ENCODE assay signal across 1 cellular context in the genomic region with DNA sequence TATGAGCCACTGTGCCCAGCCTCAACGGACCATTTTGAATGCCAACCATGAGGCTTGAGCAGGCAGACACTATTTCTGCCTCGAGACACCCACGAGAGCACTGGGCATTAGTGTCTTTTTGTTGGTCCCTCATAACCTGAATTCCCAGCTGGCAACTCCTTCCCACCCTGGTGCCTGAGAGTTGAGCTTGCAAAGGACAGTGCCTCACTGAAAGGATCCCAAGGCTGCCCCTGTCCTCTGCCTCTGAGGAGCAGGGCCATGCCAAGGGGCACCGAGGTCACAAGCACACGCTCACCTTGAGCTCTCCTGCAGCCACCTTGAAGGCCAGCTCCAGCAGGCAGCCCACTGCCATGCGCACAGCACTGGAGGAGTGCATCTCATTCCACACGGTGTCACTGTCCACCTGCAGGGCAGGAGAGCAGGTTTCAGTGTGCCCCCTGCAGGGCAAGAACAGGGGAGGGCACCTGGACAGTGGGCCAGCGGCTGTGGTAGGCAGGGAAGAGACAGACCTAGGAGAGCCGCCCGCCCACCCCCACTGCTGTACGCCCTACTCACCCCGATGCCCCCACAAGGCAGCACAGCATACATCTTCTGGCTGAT.
A peak's percentile ranks its signal among the peaks of the same experiment; 100 is the strongest.
TF ChIP-seq lines count a peak whose summit lies in the region.

No MANE protein-coding gene starts in this region.

TF ChIP-seq in HepG2, 621 proteins besides CTCF, POLR2A, EP300 and RAD21 (continued from another document and continues in another):
- no peak for TF ChIP-seq TP53 (CRISPR knock-in tag; conservative IDR thresholded peaks at IDR 0.05)
- TF ChIP-seq, protein P1, sequence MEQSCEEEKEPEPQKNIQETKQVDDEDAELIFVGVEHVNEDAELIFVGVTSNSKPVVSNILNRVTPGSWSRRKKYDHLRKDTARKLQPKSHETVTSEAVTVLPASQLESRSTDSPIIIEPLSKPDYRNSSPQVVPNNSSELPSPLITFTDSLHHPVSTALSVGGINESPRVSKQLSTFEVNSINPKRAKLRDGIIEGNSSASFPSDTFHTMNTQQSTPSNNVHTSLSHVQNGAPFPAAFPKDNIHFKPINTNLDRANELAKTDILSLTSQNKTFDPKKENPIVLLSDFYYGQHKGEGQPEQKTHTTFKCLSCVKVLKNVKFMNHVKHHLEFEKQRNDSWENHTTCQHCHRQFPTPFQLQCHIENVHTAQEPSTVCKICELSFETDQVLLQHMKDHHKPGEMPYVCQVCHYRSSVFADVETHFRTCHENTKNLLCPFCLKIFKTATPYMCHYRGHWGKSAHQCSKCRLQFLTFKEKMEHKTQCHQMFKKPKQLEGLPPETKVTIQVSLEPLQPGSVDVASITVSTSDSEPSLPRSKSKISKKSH (CRISPR knock-in tag; IDR thresholded peaks at IDR 0.05; ENCODE audit: borderline replicate concordance), result no peak
- TF ChIP-seq TCF7L2 (IDR thresholded peaks at IDR 0.05; ENCODE audit: low read depth, low read length), result no peak
- TF ChIP-seq YEATS2 (CRISPR knock-in tag; IDR thresholded peaks at IDR 0.05; ENCODE audit: borderline replicate concordance), result no peak; the same call in 1 of the 2 replicates
- TF ChIP-seq U2AF1 (optimal IDR thresholded peaks at IDR 0.05; ENCODE audit: low read depth, low read length), result no peak
- no peak for TF ChIP-seq ARNTL (CRISPR knock-in tag; IDR thresholded peaks at IDR 0.05)
- TF ChIP-seq FOSL1 (CRISPR knock-in tag; IDR thresholded peaks at IDR 0.05; ENCODE audit: borderline replicate concordance), result no peak
- no peak for TF ChIP-seq PBX3 (CRISPR knock-in tag; IDR thresholded peaks at IDR 0.05; ENCODE audit: borderline replicate concordance)
- TF ChIP-seq MLXIP (CRISPR knock-in tag; IDR thresholded peaks at IDR 0.05; ENCODE audit: borderline replicate concordance), result no peak
- TF ChIP-seq ZNF772 (CRISPR knock-in tag; IDR thresholded peaks at IDR 0.05), result no peak
- TF ChIP-seq ZNF451 (CRISPR knock-in tag; IDR thresholded peaks at IDR 0.05), result no peak
- no peak for TF ChIP-seq HNF4A (CRISPR knock-in tag; IDR thresholded peaks at IDR 0.05)
- no peak for TF ChIP-seq ZNF773 (CRISPR knock-in tag; IDR thresholded peaks at IDR 0.05; ENCODE audit: borderline replicate concordance)
- no peak for TF ChIP-seq RCOR2 (CRISPR knock-in tag; IDR thresholded peaks at IDR 0.05)
- peak; percentile 83 for TF ChIP-seq XRCC5 (optimal IDR thresholded peaks at IDR 0.05; ENCODE audit: low read length)
- no peak for TF ChIP-seq ZNF510 (CRISPR knock-in tag; IDR thresholded peaks at IDR 0.05; ENCODE audit: low read depth)
- TF ChIP-seq STAT5B (CRISPR knock-in tag; IDR thresholded peaks at IDR 0.05), result no peak
- no peak for TF ChIP-seq NONO (IDR thresholded peaks at IDR 0.05)
- TF ChIP-seq NONO (CRISPR knock-in tag; conservative IDR thresholded peaks at IDR 0.05), result peak; percentile 81
- no peak for TF ChIP-seq YEATS4 (CRISPR knock-in tag; IDR thresholded peaks at IDR 0.05; ENCODE audit: borderline replicate concordance)
- no peak for TF ChIP-seq EEA1 (CRISPR knock-in tag; IDR thresholded peaks at IDR 0.05; ENCODE audit: borderline replicate concordance)
- no peak for TF ChIP-seq ZFP1 (CRISPR knock-in tag; IDR thresholded peaks at IDR 0.05)
- no peak for TF ChIP-seq BCL6 (CRISPR knock-in tag; IDR thresholded peaks at IDR 0.05)
- TF ChIP-seq, protein P2, sequence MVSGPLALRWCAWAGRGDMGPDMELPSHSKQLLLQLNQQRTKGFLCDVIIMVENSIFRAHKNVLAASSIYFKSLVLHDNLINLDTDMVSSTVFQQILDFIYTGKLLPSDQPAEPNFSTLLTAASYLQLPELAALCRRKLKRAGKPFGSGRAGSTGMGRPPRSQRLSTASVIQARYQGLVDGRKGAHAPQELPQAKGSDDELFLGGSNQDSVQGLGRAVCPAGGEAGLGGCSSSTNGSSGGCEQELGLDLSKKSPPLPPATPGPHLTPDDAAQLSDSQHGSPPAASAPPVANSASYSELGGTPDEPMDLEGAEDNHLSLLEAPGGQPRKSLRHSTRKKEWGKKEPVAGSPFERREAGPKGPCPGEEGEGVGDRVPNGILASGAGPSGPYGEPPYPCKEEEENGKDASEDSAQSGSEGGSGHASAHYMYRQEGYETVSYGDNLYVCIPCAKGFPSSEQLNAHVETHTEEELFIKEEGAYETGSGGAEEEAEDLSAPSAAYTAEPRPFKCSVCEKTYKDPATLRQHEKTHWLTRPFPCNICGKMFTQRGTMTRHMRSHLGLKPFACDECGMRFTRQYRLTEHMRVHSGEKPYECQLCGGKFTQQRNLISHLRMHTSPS (CRISPR knock-in tag; IDR thresholded peaks at IDR 0.05; ENCODE audit: low read depth), result peak; percentile 78; the same call in 1 of the 2 replicates
- TF ChIP-seq MTF1 (CRISPR knock-in tag; IDR thresholded peaks at IDR 0.05), result no peak
- TF ChIP-seq HOMEZ (CRISPR knock-in tag; IDR thresholded peaks at IDR 0.05; ENCODE audit: low read depth), result no peak
- TF ChIP-seq, protein P3, sequence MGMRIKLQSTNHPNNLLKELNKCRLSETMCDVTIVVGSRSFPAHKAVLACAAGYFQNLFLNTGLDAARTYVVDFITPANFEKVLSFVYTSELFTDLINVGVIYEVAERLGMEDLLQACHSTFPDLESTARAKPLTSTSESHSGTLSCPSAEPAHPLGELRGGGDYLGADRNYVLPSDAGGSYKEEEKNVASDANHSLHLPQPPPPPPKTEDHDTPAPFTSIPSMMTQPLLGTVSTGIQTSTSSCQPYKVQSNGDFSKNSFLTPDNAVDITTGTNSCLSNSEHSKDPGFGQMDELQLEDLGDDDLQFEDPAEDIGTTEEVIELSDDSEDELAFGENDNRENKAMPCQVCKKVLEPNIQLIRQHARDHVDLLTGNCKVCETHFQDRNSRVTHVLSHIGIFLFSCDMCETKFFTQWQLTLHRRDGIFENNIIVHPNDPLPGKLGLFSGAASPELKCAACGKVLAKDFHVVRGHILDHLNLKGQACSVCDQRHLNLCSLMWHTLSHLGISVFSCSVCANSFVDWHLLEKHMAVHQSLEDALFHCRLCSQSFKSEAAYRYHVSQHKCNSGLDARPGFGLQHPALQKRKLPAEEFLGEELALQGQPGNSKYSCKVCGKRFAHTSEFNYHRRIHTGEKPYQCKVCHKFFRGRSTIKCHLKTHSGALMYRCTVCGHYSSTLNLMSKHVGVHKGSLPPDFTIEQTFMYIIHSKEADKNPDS (CRISPR knock-in tag; IDR thresholded peaks at IDR 0.05), result no peak
- no peak for TF ChIP-seq TERF1 (CRISPR knock-in tag; IDR thresholded peaks at IDR 0.05)
- TF ChIP-seq, protein P4, sequence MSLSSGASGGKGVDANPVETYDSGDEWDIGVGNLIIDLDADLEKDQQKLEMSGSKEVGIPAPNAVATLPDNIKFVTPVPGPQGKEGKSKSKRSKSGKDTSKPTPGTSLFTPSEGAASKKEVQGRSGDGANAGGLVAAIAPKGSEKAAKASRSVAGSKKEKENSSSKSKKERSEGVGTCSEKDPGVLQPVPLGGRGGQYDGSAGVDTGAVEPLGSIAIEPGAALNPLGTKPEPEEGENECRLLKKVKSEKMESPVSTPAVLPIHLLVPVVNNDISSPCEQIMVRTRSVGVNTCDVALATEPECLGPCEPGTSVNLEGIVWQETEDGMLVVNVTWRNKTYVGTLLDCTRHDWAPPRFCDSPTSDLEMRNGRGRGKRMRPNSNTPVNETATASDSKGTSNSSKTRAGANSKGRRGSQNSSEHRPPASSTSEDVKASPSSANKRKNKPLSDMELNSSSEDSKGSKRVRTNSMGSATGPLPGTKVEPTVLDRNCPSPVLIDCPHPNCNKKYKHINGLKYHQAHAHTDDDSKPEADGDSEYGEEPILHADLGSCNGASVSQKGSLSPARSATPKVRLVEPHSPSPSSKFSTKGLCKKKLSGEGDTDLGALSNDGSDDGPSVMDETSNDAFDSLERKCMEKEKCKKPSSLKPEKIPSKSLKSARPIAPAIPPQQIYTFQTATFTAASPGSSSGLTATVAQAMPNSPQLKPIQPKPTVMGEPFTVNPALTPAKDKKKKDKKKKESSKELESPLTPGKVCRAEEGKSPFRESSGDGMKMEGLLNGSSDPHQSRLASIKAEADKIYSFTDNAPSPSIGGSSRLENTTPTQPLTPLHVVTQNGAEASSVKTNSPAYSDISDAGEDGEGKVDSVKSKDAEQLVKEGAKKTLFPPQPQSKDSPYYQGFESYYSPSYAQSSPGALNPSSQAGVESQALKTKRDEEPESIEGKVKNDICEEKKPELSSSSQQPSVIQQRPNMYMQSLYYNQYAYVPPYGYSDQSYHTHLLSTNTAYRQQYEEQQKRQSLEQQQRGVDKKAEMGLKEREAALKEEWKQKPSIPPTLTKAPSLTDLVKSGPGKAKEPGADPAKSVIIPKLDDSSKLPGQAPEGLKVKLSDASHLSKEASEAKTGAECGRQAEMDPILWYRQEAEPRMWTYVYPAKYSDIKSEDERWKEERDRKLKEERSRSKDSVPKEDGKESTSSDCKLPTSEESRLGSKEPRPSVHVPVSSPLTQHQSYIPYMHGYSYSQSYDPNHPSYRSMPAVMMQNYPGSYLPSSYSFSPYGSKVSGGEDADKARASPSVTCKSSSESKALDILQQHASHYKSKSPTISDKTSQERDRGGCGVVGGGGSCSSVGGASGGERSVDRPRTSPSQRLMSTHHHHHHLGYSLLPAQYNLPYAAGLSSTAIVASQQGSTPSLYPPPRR (CRISPR knock-in tag; IDR thresholded peaks at IDR 0.05; ENCODE audit: borderline replicate concordance), result 0 out of 2 replicates have a peak, but pooled peaks have one; percentile 45
- no peak for TF ChIP-seq ZBTB1 (CRISPR knock-in tag; IDR thresholded peaks at IDR 0.05; ENCODE audit: borderline replicate concordance)
- TF ChIP-seq KDM6A (CRISPR knock-in tag; IDR thresholded peaks at IDR 0.05; ENCODE audit: low read depth), result no peak
- TF ChIP-seq SMC3 (IDR thresholded peaks at IDR 0.05; ENCODE audit: low read length), result peak; percentile 79
- no peak for TF ChIP-seq MTF2 (CRISPR knock-in tag; IDR thresholded peaks at IDR 0.05; ENCODE audit: borderline replicate concordance)
- no peak for TF ChIP-seq ZFP62 (CRISPR knock-in tag; IDR thresholded peaks at IDR 0.05)
- no peak for TF ChIP-seq RFX1 (IDR thresholded peaks at IDR 0.05)
- no peak for TF ChIP-seq FOXC1 (CRISPR knock-in tag; IDR thresholded peaks at IDR 0.05; ENCODE audit: borderline replicate concordance)
- TF ChIP-seq THYN1 (CRISPR knock-in tag; IDR thresholded peaks at IDR 0.05; ENCODE audit: borderline replicate concordance, low read depth), result no peak
- no peak for TF ChIP-seq NKX3-1 (CRISPR knock-in tag; IDR thresholded peaks at IDR 0.05)
- TF ChIP-seq TBL1XR1 (IDR thresholded peaks at IDR 0.05; ENCODE audit: borderline replicate concordance, low read length, partially characterized antibody), result no peak
- no peak for TF ChIP-seq HBP1 (CRISPR knock-in tag; IDR thresholded peaks at IDR 0.05; ENCODE audit: low read depth)
